In the genomic region with DNA sequence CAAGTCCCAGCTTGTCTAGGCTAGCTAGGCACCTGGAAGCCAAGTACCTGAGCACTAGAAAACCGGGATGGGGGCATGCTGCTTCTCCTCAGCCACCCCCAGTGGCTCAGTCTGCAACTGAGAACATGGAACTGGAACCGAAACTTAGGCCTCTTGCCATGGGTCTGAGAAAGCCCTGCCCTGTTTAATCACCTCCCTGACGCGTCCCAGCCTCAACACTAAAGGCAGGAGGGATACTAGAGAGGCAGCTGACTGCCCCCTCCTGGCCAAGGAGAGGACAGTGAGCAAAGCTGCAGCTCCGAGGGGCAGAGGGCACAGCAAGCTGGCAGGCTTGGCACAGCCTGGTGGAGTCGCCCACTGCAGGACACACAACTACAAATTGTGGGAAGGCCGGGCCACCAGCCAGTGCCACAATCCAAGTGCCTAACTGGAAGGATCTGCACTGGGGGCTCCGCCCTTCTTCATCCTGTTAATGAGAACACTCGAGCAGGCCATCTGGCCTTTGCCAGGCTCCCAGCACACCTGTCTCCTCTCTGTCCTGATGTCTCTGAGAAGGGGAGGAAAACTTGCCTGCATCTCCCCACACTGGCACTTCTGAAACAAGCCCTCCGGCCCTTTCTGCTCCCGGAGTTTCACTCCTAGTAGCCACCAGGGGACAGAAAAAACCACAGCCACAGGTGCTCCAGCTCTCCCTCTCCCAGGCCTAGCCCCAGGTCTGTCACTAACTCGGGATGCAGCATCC, we compare ENCODE assay signal across 8 cellular contexts. TPM values are rescaled to one million over a fixed set of nuclear protein-coding genes. Genes with fewer than 3 reads are reported as not detected.
DNase-seq lines count a peak whose midpoint lies in the region; ATAC-seq, FAIRE-seq and TF ChIP-seq lines count a peak whose summit lies in the region.

No MANE protein-coding gene starts in this region.

- H3K4me2 ChIP-seq in A549 (no peak overlapping the region), PC-3 (ENCODE audit: low read length) (0 out of 2 replicates have a peak overlapping the region, but pooled peaks have one; percentile 12)

- TF ChIP-seq POLR2A in A549 (IDR thresholded peaks at IDR 0.05; ENCODE audit: low read length) (no peak), body of pancreas (IDR thresholded peaks at IDR 0.05) (no peak)

- TF ChIP-seq CTCF in A549 (IDR thresholded peaks at IDR 0.05) (peak; percentile 11; the same call in 2 of the 3 replicates), GM12874 (IDR thresholded peaks at IDR 0.05; ENCODE audit: insufficient read depth, low read depth, low read length) (peak; percentile 69), HL-60 (IDR thresholded peaks at IDR 0.05; ENCODE audit: insufficient read depth, low read length) (peak; percentile 44), PC-3 (conservative IDR thresholded peaks at IDR 0.05; ENCODE audit: low read depth, low read length) (peak; percentile 93), body of pancreas (IDR thresholded peaks at IDR 0.05) (peak in 5 of 7 experiments; percentile 12 to 39 (median 32))

- H3K27me3 ChIP-seq in HL-60 (ENCODE audit: insufficient read depth, poor library complexity, severe bottlenecking): no peaks in the 10 kb centered on the region
- no peaks in the 10 kb centered on the region for H3K27me3 ChIP-seq in PC-3 (ENCODE audit: low read length)
- H3K27me3 ChIP-seq in body of pancreas: no peaks in the 10 kb centered on the region

- POLR2A ChIA-PET in A549 (lab: Yijun Ruan, JAX) (no interaction called here), PC-3 (lab: Charles Lee; ENCODE audit: unreplicated experiment) (no interaction called here)

- no peak for FAIRE-seq in A549 (lab: Jason Lieb, UNC)

- H3K9me2 ChIP-seq in PC-3 (replicated peaks; ENCODE audit: low read length): no peaks in the 10 kb centered on the region

- H3F3A ChIP-seq in PC-3 (ENCODE audit: low read length, unreplicated experiment): no peaks in the 10 kb centered on the region

- peaks cover 14% of the 10 kb centered on the region; the same call in 2 of the 3 replicates for H3K9me3 ChIP-seq in A549
- no peaks in the 10 kb centered on the region for H3K9me3 ChIP-seq in PC-3 (ENCODE audit: low read length)
- H3K9me3 ChIP-seq in body of pancreas: no peaks in the 10 kb centered on the region

- intact Hi-C loops in PC-3 (cut with micrococcal nuclease): loop anchor here (5.0 kb wide), 2 partner anchors 35 to 130 kb away; no protein-coding TSS in a partner anchor
- intact Hi-C loops in body of pancreas (cut with DNase I): no loop called here

- ATAC-seq in A549 (peak in 1 of 2 experiments; percentile 37; a peak in 2 of 6 replicates), PC-3 (peak; percentile 69), body of pancreas (peak; percentile 38), HG03097 (IDR thresholded peaks at IDR 0.05; ENCODE audit: low FRiP score, unreplicated experiment) (no peak)
- peak; percentile 74 for ATAC-seq in stimulated activated naive CD8-positive, alpha-beta T cell treated with anti-CD3 and anti-CD28 coated beads, Interleukin-15, Interleukin-2, amounts not matched to agents 100 U/mL and 50 U/mL, for 24 hours

- no TSS peak for BruUV-seq in PC-3 (replicated peaks; lab: Mats Ljungman, UMichigan)

- DNase-seq in A549 (ENCODE audit: low read depth in 1 of 2, low spot score in 1 of 2) (peak in 1 of 2 experiments; percentile 28), HL-60 (ENCODE audit: low read depth in 1 of 2, low spot score in 1 of 2) (peak in 1 of 2 experiments; percentile 49), PC-3 (peak; percentile 84), body of pancreas (peak in 3 of 4 donors; percentile 30 to 54 (median 50)), kidney glomerular epithelial cell (lab: John Stamatoyannopoulos, UW) (peak; percentile 16)
- DNase-seq in stimulated activated naive CD8-positive, alpha-beta T cell treated with anti-CD3 and anti-CD28 coated beads, Interleukin-15, Interleukin-2, amounts not matched to agents 100 U/mL and 50 U/mL, for 24 hours: peak; percentile 65

- H3K27ac ChIP-seq in A549: peak overlapping the region in 1 of 2 experiments; percentile 58; a peak in 2 of 6 replicates
- no peak overlapping the region for H3K27ac ChIP-seq in HL-60 (replicated peaks)
- H3K27ac ChIP-seq in PC-3 (ENCODE audit: low read length): peak overlapping the region; percentile 61
- no peak overlapping the region for H3K27ac ChIP-seq in body of pancreas

- H3K4me1 ChIP-seq in A549 (peaks cover 19% of the 10 kb centered on the region), PC-3 (ENCODE audit: insufficient read depth, low read length) (peaks cover 30% of the 10 kb centered on the region), body of pancreas (no peaks in the 10 kb centered on the region)

- CTCF ChIA-PET in A549 (lab: Yijun Ruan, JAX): interaction anchor here (0.9 to 5.5 kb wide), 8 partner anchors 8 to 278 kb away, joined by 3 to 26 read pairs (median 4); no protein-coding TSS in a partner anchor
- CTCF ChIA-PET in PC-3 (lab: Charles Lee): interaction anchor here (0.6 to 1.4 kb wide), 5 partner anchors 11 to 246 kb away, joined by 3 to 4 read pairs (median 4); no protein-coding TSS in a partner anchor

- no peaks in the 10 kb centered on the region for H3K79me2 ChIP-seq in PC-3 (ENCODE audit: low read length)

- no peaks in the 10 kb centered on the region for H3K36me3 ChIP-seq in PC-3 (ENCODE audit: low read depth, low read length)
- no peaks in the 10 kb centered on the region for H3K36me3 ChIP-seq in body of pancreas (replicated peaks in 1 of 2; ENCODE audit: insufficient read depth in 1 of 2, low read depth in 2 of 2)

- H4K20me1 ChIP-seq in PC-3 (ENCODE audit: low read length): no peaks in the 10 kb centered on the region

- H3K4me3 ChIP-seq in A549 (no peak overlapping the region), HL-60 (replicated peaks; ENCODE audit: insufficient read depth, low read length) (no peak overlapping the region), PC-3 (ENCODE audit: low read length) (no peak overlapping the region), body of pancreas (no peak overlapping the region)

- H3K9ac ChIP-seq in PC-3 (ENCODE audit: low read length): peak overlapping the region; percentile 37; the same call in 1 of the 2 replicates

- TF ChIP-seq RAD21 in A549 (conservative IDR thresholded peaks at IDR 0.05 in 1 of 2, IDR thresholded peaks at IDR 0.05 in 1 of 2): peak in 1 of 2 experiments; percentile 43; a peak in 3 of 5 replicates

- no peak for TF ChIP-seq EP300 in A549 (IDR thresholded peaks at IDR 0.05)

- WGBS in A549 (ENCODE audit: missing lambda C conversion rate): 91% methylated on average over 10 of the region's 12 CpGs
- WGBS in body of pancreas, 2 donors: 81 to 83% methylated on average over 6 to 12 of the region's 12 CpGs

- peak overlapping the region; percentile 61 for H2AFZ ChIP-seq in PC-3 (ENCODE audit: low read length)

TF ChIP-seq in A549, 52 proteins besides CTCF, POLR2A, EP300 and RAD21:
- TF ChIP-seq MAFK (IDR thresholded peaks at IDR 0.05; ENCODE audit: partially characterized antibody): no peak
- no peak for TF ChIP-seq CBX2 (IDR thresholded peaks at IDR 0.05; ENCODE audit: borderline replicate concordance, low read depth)
- no peak for TF ChIP-seq JUN (IDR thresholded peaks at IDR 0.05)
- no peak for TF ChIP-seq CHD2 (IDR thresholded peaks at IDR 0.05; ENCODE audit: low read length, partially characterized antibody)
- TF ChIP-seq, protein P1, sequence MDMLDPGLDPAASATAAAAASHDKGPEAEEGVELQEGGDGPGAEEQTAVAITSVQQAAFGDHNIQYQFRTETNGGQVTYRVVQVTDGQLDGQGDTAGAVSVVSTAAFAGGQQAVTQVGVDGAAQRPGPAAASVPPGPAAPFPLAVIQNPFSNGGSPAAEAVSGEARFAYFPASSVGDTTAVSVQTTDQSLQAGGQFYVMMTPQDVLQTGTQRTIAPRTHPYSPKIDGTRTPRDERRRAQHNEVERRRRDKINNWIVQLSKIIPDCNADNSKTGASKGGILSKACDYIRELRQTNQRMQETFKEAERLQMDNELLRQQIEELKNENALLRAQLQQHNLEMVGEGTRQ (IDR thresholded peaks at IDR 0.05): no peak
- TF ChIP-seq TFCP2L1 (CRISPR knock-in tag; IDR thresholded peaks at IDR 0.05): no peak
- TF ChIP-seq NPAS2 (CRISPR knock-in tag; IDR thresholded peaks at IDR 0.05; ENCODE audit: borderline replicate concordance): no peak
- TF ChIP-seq HOXB13 (CRISPR knock-in tag; IDR thresholded peaks at IDR 0.05; ENCODE audit: low read depth): no peak
- TF ChIP-seq HOXA7 (CRISPR knock-in tag; IDR thresholded peaks at IDR 0.05): no peak
- no peak for TF ChIP-seq NR3C1 (IDR thresholded peaks at IDR 0.05)
- no peak for TF ChIP-seq NFE2L2 (conservative IDR thresholded peaks at IDR 0.05; ENCODE audit: low read length)
- no peak for TF ChIP-seq SMC3 (IDR thresholded peaks at IDR 0.05)
- TF ChIP-seq, protein P2, sequence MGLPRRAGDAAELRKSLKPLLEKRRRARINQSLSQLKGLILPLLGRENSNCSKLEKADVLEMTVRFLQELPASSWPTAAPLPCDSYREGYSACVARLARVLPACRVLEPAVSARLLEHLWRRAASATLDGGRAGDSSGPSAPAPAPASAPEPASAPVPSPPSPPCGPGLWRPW (IDR thresholded peaks at IDR 0.05): no peak
- no peak for TF ChIP-seq ZSCAN20 (CRISPR knock-in tag; IDR thresholded peaks at IDR 0.05)
- no peak for TF ChIP-seq RNF2 (IDR thresholded peaks at IDR 0.05; ENCODE audit: borderline replicate concordance, low read depth)
- TF ChIP-seq, protein P3, sequence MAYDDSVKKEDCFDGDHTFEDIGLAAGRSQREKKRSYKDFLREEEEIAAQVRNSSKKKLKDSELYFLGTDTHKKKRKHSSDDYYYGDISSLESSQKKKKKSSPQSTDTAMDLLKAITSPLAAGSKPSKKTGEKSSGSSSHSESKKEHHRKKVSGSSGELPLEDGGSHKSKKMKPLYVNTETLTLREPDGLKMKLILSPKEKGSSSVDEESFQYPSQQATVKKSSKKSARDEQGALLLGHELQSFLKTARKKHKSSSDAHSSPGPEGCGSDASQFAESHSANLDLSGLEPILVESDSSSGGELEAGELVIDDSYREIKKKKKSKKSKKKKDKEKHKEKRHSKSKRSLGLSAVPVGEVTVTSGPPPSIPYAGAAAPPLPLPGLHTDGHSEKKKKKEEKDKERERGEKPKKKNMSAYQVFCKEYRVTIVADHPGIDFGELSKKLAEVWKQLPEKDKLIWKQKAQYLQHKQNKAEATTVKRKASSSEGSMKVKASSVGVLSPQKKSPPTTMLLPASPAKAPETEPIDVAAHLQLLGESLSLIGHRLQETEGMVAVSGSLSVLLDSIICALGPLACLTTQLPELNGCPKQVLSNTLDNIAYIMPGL (CRISPR knock-in tag; IDR thresholded peaks at IDR 0.05; ENCODE audit: borderline replicate concordance): no peak

RNA-seq across cellular contexts. Expression of a gene that starts 53.7 kb away (rescaled TPM):
- polyA plus RNA-seq in A549 (2011; rRNA removed) (4.4 and 4.6 TPM in 2 replicates), A549 (2017; fragmentation: RNase III; extraction: RNeasy Plus Mini Kit Qiagen cat#74134 plus additional on column Dnase treatment) (2.8 to 3.7 TPM (median 3.1 TPM) in 3 replicates)
- polyA plus RNA-seq in A549 (2012; cell fraction: cytosol; rRNA removed): 5.5 and 6.2 TPM in 2 replicates
- polyA plus RNA-seq in A549 (2012; cell fraction: nucleus; rRNA removed): 8.8 and 10.5 TPM in 2 replicates
- 3.3 and 3.7 TPM in 2 replicates for polyA minus RNA-seq in A549 (2011; rRNA and poly(A)+ RNA removed)
- total RNA-seq in PC-3 (2014; rRNA removed) (10.6 and 14.1 TPM in 2 replicates), body of pancreas (1 to 10 TPM; 2.3 to 9.1 TPM)

Comparison
In these comparisons a context has a peak if more than half of its experiments do, and no peak if none do; other contexts are left out.
1. CTCF ChIP-seq: peak in every context shown above with its lines; median percentile 93 in PC-3; 69 in GM12874; 44 in HL-60; 32 in body of pancreas; 11 in A549.